Comparison of ENCODE assay signal across 12 cellular contexts in the genomic region with DNA sequence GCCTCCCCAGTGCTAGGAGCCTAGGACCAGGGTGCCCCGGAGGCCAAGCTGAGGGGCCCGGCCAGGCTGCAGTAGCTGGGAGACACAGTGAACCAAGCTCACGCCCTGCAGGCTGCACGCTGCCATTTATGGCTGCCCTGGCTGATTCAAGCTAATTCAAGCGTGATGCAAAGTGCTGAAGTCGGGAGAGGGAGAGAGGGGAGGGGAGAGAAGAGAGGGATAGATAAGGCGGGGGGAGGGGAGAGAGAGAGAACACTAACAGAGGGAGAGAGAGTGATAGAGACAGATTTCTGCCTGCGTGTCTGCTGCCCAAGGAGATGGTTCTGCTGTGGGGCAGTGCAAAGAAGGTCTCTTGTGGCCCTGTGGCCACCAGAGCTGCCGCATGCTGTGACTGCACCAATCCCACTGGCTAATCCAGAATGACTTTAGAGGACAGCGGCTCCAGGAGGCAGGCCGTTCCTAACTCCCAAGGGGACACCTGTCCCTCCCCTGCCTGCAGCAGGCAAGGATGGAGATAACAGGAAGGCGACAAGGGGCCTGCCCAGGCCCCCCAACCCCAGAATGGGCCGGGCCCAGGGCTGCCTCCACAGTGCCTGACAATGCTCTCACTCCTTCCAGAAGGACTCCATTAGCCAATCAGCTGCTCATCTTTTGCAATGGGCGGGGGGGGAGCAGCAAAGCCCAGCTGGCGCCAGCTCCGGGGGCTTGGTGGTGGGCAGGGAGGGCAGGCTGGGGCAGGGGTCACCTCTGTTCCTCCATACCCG. TPM values are rescaled to one million over a fixed set of nuclear protein-coding genes. Genes with fewer than 3 reads are reported as not detected.
DNase-seq lines count a peak whose midpoint lies in the region; ATAC-seq, FAIRE-seq and TF ChIP-seq lines count a peak whose summit lies in the region.
"Had no signal": no experiment of that assay in that cellular context is flagged by ENCODE, and none has a peak within 500 bp of the region (broad histone marks: within the 10 kb centered on the region; RNA-seq: fewer than 3 reads in every experiment).

No MANE protein-coding gene starts in this region.

- peak overlapping the region in 1 of 8 donors; percentile 43 for H3K27ac Mint-ChIP-seq in CD8-positive, alpha-beta memory T cell
- H3K27ac Mint-ChIP-seq: dendritic cell treated with granulocyte-macrophage colony-stimulating factor and Interleukin-4, amounts not matched to agents 40 ng/mL and 50 ng/mL, for 4 days had no signal

- POLR2A ChIA-PET in CD8-positive, alpha-beta memory T cell (lab: Charles Lee) = interaction anchor here (0.6 kb wide), 1 partner anchor 27 kb away, joined by 5 read pairs; no protein-coding TSS in a partner anchor
- POLR2A ChIA-PET in endothelial cell of umbilical vein (lab: Charles Lee) = interaction anchor here (0.9 kb wide), 1 partner anchor 96 kb away, joined by 3 read pairs; no protein-coding TSS in a partner anchor

- no peaks in the 10 kb centered on the region for H3K9me2 ChIP-seq in neural cell (ENCODE audit: insufficient read depth, low read length)

- ATAC-seq in HG02852 (IDR thresholded peaks at IDR 0.05; ENCODE audit: unreplicated experiment) (no peak), GM21825 (IDR thresholded peaks at IDR 0.05; ENCODE audit: unreplicated experiment) (no peak)

- no peaks in the 10 kb centered on the region for H3K4me1 ChIP-seq in CD8-positive, alpha-beta memory T cell (ENCODE audit: insufficient read depth, low read length)
- peaks cover 41% of the 10 kb centered on the region for H3K4me1 ChIP-seq in endothelial cell of umbilical vein (ENCODE audit: control insufficient read depth, extremely low read depth, insufficient read depth, low read length)

- H3K4me3 Mint-ChIP-seq in CD8-positive, alpha-beta memory T cell = no peak overlapping the region
- H3K4me3 Mint-ChIP-seq: dendritic cell treated with granulocyte-macrophage colony-stimulating factor and Interleukin-4, amounts not matched to agents 40 ng/mL and 50 ng/mL, for 4 days had no signal

- CTCF ChIA-PET in CD8-positive, alpha-beta memory T cell (lab: Charles Lee) = interaction anchor here (0.5 to 1.6 kb wide), 3 partner anchors 16 to 74 kb away, joined by 3 to 4 read pairs (median 3); no protein-coding TSS in a partner anchor
- CTCF ChIA-PET in endothelial cell of umbilical vein (lab: Charles Lee) = interaction anchor here (0.8 to 5.5 kb wide), 4 partner anchors 12 to 18 kb away, joined by 3 to 26 read pairs (median 14); partner anchors contain the start of gene MXRA7

- TF ChIP-seq POLR2A in endothelial cell of umbilical vein (IDR thresholded peaks at IDR 0.05; ENCODE audit: low read depth, low read length) = no peak

- TF ChIP-seq EP300 in neural cell (conservative IDR thresholded peaks at IDR 0.05; ENCODE audit: poor library complexity, severe bottlenecking) = peak; percentile 59

- H3K27me3 Mint-ChIP-seq in CD8-positive, alpha-beta memory T cell = peaks cover 0 to 3% of the 10 kb centered on the region in 2 donors

- no peaks in the 10 kb centered on the region for H3K9me1 ChIP-seq in endothelial cell of umbilical vein (replicated peaks; ENCODE audit: control insufficient read depth, extremely low read depth, insufficient read depth, low read length)

- no peak for DNase-seq in CD8-positive, alpha-beta memory T cell
- DNase-seq in NCI-H345 treated with DMSO at 0.1 percent for 48 hours (lab: John Stamatoyannopoulos, UW; ENCODE audit: unreplicated experiment) (peak; percentile 75), endothelial cell of umbilical vein (ENCODE audit: low read depth, low spot score) (no peak), CD1c-positive myeloid dendritic cell (ENCODE audit: extremely low spot score) (no peak), COLO829 (ENCODE audit: low spot score) (no peak)
- DNase-seq: activated CD4-positive, alpha-beta T cell treated with anti-CD3 and anti-CD28 coated beads for 4 hours; MV-4-11 had no signal

- H3K79me2 ChIP-seq in endothelial cell of umbilical vein (ENCODE audit: control insufficient read depth, insufficient read depth, low read length) (peaks cover 62% of the 10 kb centered on the region), neural cell (replicated peaks; ENCODE audit: insufficient read depth, low read length) (peaks cover 17% of the 10 kb centered on the region)

- peaks cover 0 to 35% (median 14%) of the 10 kb centered on the region in 3 donors for H3K4me1 Mint-ChIP-seq in CD8-positive, alpha-beta memory T cell

- H4K20me1 ChIP-seq in endothelial cell of umbilical vein (replicated peaks; ENCODE audit: control insufficient read depth, extremely low read depth, insufficient read depth, low read length) = no peaks in the 10 kb centered on the region
- no peaks in the 10 kb centered on the region for H4K20me1 ChIP-seq in neural cell (ENCODE audit: insufficient read depth)

- no peaks in the 10 kb centered on the region for H3K9me3 Mint-ChIP-seq in CD8-positive, alpha-beta memory T cell
- H3K9me3 Mint-ChIP-seq: dendritic cell treated with granulocyte-macrophage colony-stimulating factor and Interleukin-4, amounts not matched to agents 40 ng/mL and 50 ng/mL, for 4 days had no signal

- dilution Hi-C loops in endothelial cell of umbilical vein (cut with MboI; ENCODE audit: extremely low pct_ligation_motif_present, low sequenced_read_pairs) = no loop called here

- H3K9ac ChIP-seq in endothelial cell of umbilical vein (replicated peaks; ENCODE audit: extremely low read depth, insufficient read depth, low read length) (no peak overlapping the region), neural cell (ENCODE audit: low read length) (peak overlapping the region; percentile 79)

- no peaks in the 10 kb centered on the region for H3K9me3 ChIP-seq in CD8-positive, alpha-beta memory T cell (ENCODE audit: low read length)
- H3K9me3 ChIP-seq in endothelial cell of umbilical vein (replicated peaks; ENCODE audit: control insufficient read depth, insufficient read depth, low read length) (no peaks in the 10 kb centered on the region), neural cell (ENCODE audit: low read length) (no peaks in the 10 kb centered on the region)
- H3K9me3 ChIP-seq: ovary had no signal

- no peaks in the 10 kb centered on the region for H3K36me3 ChIP-seq in CD8-positive, alpha-beta memory T cell (ENCODE audit: insufficient read depth, low read length)
- no peaks in the 10 kb centered on the region for H3K36me3 ChIP-seq in endothelial cell of umbilical vein (ENCODE audit: control insufficient read depth in 2 of 2, extremely low read depth in 1 of 2, insufficient read depth in 2 of 2, low read length in 2 of 2)
- H3K36me3 ChIP-seq in neural cell (ENCODE audit: insufficient read depth, low read length) = no peaks in the 10 kb centered on the region
- H3K36me3 ChIP-seq: ovary had no signal

- peak; percentile 48 for TF ChIP-seq RAD21 in neural cell (conservative IDR thresholded peaks at IDR 0.05)

- H3K4me3 ChIP-seq in CD8-positive, alpha-beta memory T cell (ENCODE audit: low read length) = no peak overlapping the region
- no peak overlapping the region for H3K4me3 ChIP-seq in endothelial cell of umbilical vein (replicated peaks in 1 of 3; ENCODE audit: insufficient read depth in 1 of 3, low read depth in 1 of 3, low read length in 3 of 3)
- H3K4me3 ChIP-seq in neural cell (ENCODE audit: low read length) = peak overlapping the region; percentile 56
- H3K4me3 ChIP-seq: ovary had no signal

- intact Hi-C loops in endothelial cell of umbilical vein (cut with micrococcal nuclease) = no loop called here

- no peaks in the 10 kb centered on the region for H3F3A ChIP-seq in neural cell (ENCODE audit: insufficient read depth, low read length, poor library complexity, severe bottlenecking)

- H3K27me3 ChIP-seq in CD8-positive, alpha-beta memory T cell (ENCODE audit: insufficient read depth, low read length, poor library complexity, severe bottlenecking) = no peaks in the 10 kb centered on the region
- no peaks in the 10 kb centered on the region for H3K27me3 ChIP-seq in endothelial cell of umbilical vein (ENCODE audit: control insufficient read depth in 2 of 2, insufficient read depth in 2 of 2, low read length in 2 of 2)
- no peaks in the 10 kb centered on the region for H3K27me3 ChIP-seq in neural cell (ENCODE audit: insufficient read depth, low read depth, low read length)
- H3K27me3 ChIP-seq: ovary had no signal

- H2AFZ ChIP-seq in endothelial cell of umbilical vein (ENCODE audit: low read depth, low read length) = no peak overlapping the region
- peak overlapping the region; percentile 52 for H2AFZ ChIP-seq in neural cell (ENCODE audit: low read depth, low read length)

- peaks cover 0 to 2% (median 2%) of the 10 kb centered on the region in 3 donors for H3K36me3 Mint-ChIP-seq in CD8-positive, alpha-beta memory T cell

- H3K4me2 ChIP-seq in endothelial cell of umbilical vein (ENCODE audit: insufficient read depth, low read length) (peak overlapping the region; percentile 25), neural cell (ENCODE audit: low read length) (peak overlapping the region; percentile 26)

- FAIRE-seq in endothelial cell of umbilical vein (lab: Jason Lieb, UNC) = no peak

- BruUV-seq in endothelial cell of umbilical vein (replicated peaks; lab: Mats Ljungman, UMichigan) = no TSS peak

- TF ChIP-seq CTCF in endothelial cell of umbilical vein (IDR thresholded peaks at IDR 0.05; ENCODE audit: extremely low read depth in 1 of 2, insufficient read depth in 1 of 2, low read depth in 1 of 2, low read length in 2 of 2) (no peak), neural cell (IDR thresholded peaks at IDR 0.05; ENCODE audit: poor library complexity, severe bottlenecking) (peak; percentile 37)

- H3K27ac ChIP-seq in CD8-positive, alpha-beta memory T cell (ENCODE audit: low read depth, low read length) = peak overlapping the region; percentile 24
- peak overlapping the region; percentile 84 for H3K27ac ChIP-seq in endothelial cell of umbilical vein (ENCODE audit: insufficient read depth, low read depth, low read length)
- H3K27ac ChIP-seq in neural cell (ENCODE audit: low read length) = peak overlapping the region; percentile 97

RNA-seq across cellular contexts. Expression of gene MXRA7, which starts 12.9 kb away (rescaled TPM):
- total RNA-seq in CD8-positive, alpha-beta memory T cell = 10 to 100 TPM; 27.1 to 29.1 TPM
- polyA plus RNA-seq in CD8-positive, alpha-beta memory T cell = 30.6 TPM
- total RNA-seq in endothelial cell of umbilical vein = 85.5 and 95.8 TPM in 2 replicates
- polyA plus RNA-seq in endothelial cell of umbilical vein (42.0 and 49.5 TPM in 2 replicates), neural cell (137 and 143 TPM in 2 replicates)
- polyA plus RNA-seq in endothelial cell of umbilical vein (2011; cell fraction: cytosol; rRNA removed) = 61.8 and 71.7 TPM in 2 replicates
- 26.0 and 27.2 TPM in 2 replicates for polyA plus RNA-seq in endothelial cell of umbilical vein (2011; cell fraction: nucleus; rRNA removed)
- polyA plus RNA-seq in endothelial cell of umbilical vein (2012) = 110 and 134 TPM in 2 replicates
- polyA minus RNA-seq in endothelial cell of umbilical vein (57.2 and 57.4 TPM in 2 replicates), neural cell (109 and 114 TPM in 2 replicates)
- polyA minus RNA-seq in endothelial cell of umbilical vein (2011; cell fraction: cytosol; rRNA and poly(A)+ RNA removed) = 8.2 TPM
- 10.1 and 10.8 TPM in 2 replicates for polyA minus RNA-seq in endothelial cell of umbilical vein (2011; cell fraction: nucleus; rRNA and poly(A)+ RNA removed)

RNA-seq across cellular contexts. Expression of gene JMJD6, which starts 28.5 kb away (rescaled TPM):
- total RNA-seq in CD8-positive, alpha-beta memory T cell = 10 to 100 TPM; 62.7 to 66.8 TPM
- polyA plus RNA-seq in CD8-positive, alpha-beta memory T cell = 37.1 TPM
- total RNA-seq in endothelial cell of umbilical vein = 36.6 and 41.6 TPM in 2 replicates
- 18.4 and 19.8 TPM in 2 replicates for polyA plus RNA-seq in endothelial cell of umbilical vein
- 15.0 and 16.0 TPM in 2 replicates for polyA plus RNA-seq in endothelial cell of umbilical vein (2011; cell fraction: cytosol; rRNA removed)
- polyA plus RNA-seq in endothelial cell of umbilical vein (2011; cell fraction: nucleus; rRNA removed) = 19.2 and 25.9 TPM in 2 replicates
- polyA plus RNA-seq in endothelial cell of umbilical vein (2012) = 35.8 and 40.0 TPM in 2 replicates
- polyA minus RNA-seq in endothelial cell of umbilical vein = 7.2 and 14.3 TPM in 2 replicates
- 16.6 TPM for polyA minus RNA-seq in endothelial cell of umbilical vein (2011; cell fraction: cytosol; rRNA and poly(A)+ RNA removed)
- 7.3 and 13.0 TPM in 2 replicates for polyA minus RNA-seq in endothelial cell of umbilical vein (2011; cell fraction: nucleus; rRNA and poly(A)+ RNA removed)
- polyA plus RNA-seq in neural cell = 21.7 and 37.6 TPM in 2 replicates
- polyA minus RNA-seq in neural cell = 23.3 and 23.4 TPM in 2 replicates

RNA-seq across cellular contexts. Expression of gene METTL23, which starts 28.8 kb away (rescaled TPM):
- total RNA-seq in CD8-positive, alpha-beta memory T cell = 10 to 100 TPM; 43.6 to 44.6 TPM
- polyA plus RNA-seq in CD8-positive, alpha-beta memory T cell = 152 TPM
- total RNA-seq in endothelial cell of umbilical vein = 19.5 and 20.0 TPM in 2 replicates
- polyA plus RNA-seq in endothelial cell of umbilical vein = 28.9 and 33.4 TPM in 2 replicates
- polyA plus RNA-seq in endothelial cell of umbilical vein (2011; cell fraction: cytosol; rRNA removed) = 23.8 and 31.3 TPM in 2 replicates
- polyA plus RNA-seq in endothelial cell of umbilical vein (2011; cell fraction: nucleus; rRNA removed) = 26.1 and 28.9 TPM in 2 replicates
- 25.7 and 30.1 TPM in 2 replicates for polyA plus RNA-seq in endothelial cell of umbilical vein (2012)
- polyA minus RNA-seq in endothelial cell of umbilical vein = 11.6 and 30.1 TPM in 2 replicates
- 12.3 TPM for polyA minus RNA-seq in endothelial cell of umbilical vein (2011; cell fraction: cytosol; rRNA and poly(A)+ RNA removed)
- 10.6 and 11.6 TPM in 2 replicates for polyA minus RNA-seq in endothelial cell of umbilical vein (2011; cell fraction: nucleus; rRNA and poly(A)+ RNA removed)
- polyA plus RNA-seq in neural cell = 53.3 and 59.8 TPM in 2 replicates
- 21.7 and 26.0 TPM in 2 replicates for polyA minus RNA-seq in neural cell

RNA-seq across cellular contexts. Expression of gene SRSF2, which starts 39.2 kb away (rescaled TPM):
- total RNA-seq in CD8-positive, alpha-beta memory T cell = 100 to 1,000 TPM; 626 to 630 TPM
- 111 TPM for polyA plus RNA-seq in CD8-positive, alpha-beta memory T cell
- 303 and 307 TPM in 2 replicates for total RNA-seq in endothelial cell of umbilical vein
- polyA plus RNA-seq in endothelial cell of umbilical vein (283 and 380 TPM in 2 replicates), neural cell (350 and 355 TPM in 2 replicates)
- 151 and 197 TPM in 2 replicates for polyA plus RNA-seq in endothelial cell of umbilical vein (2011; cell fraction: cytosol; rRNA removed)
- polyA plus RNA-seq in endothelial cell of umbilical vein (2011; cell fraction: nucleus; rRNA removed) = 453 and 593 TPM in 2 replicates
- 179 and 283 TPM in 2 replicates for polyA plus RNA-seq in endothelial cell of umbilical vein (2012)
- polyA minus RNA-seq in endothelial cell of umbilical vein (190 and 266 TPM in 2 replicates), neural cell (135 and 143 TPM in 2 replicates)
- 372 TPM for polyA minus RNA-seq in endothelial cell of umbilical vein (2011; cell fraction: cytosol; rRNA and poly(A)+ RNA removed)
- 199 and 376 TPM in 2 replicates for polyA minus RNA-seq in endothelial cell of umbilical vein (2011; cell fraction: nucleus; rRNA and poly(A)+ RNA removed)

RNA-seq across cellular contexts. Expression of gene MFSD11, which starts 40.0 kb away (rescaled TPM):
- 10 to 100 TPM; 22.3 to 22.9 TPM for total RNA-seq in CD8-positive, alpha-beta memory T cell
- 28.4 TPM for polyA plus RNA-seq in CD8-positive, alpha-beta memory T cell
- total RNA-seq in endothelial cell of umbilical vein = 27.1 and 35.2 TPM in 2 replicates
- polyA plus RNA-seq in endothelial cell of umbilical vein = 23.5 and 24.7 TPM in 2 replicates
- polyA plus RNA-seq in endothelial cell of umbilical vein (2011; cell fraction: cytosol; rRNA removed) = 17.7 and 21.3 TPM in 2 replicates
- 33.5 and 34.9 TPM in 2 replicates for polyA plus RNA-seq in endothelial cell of umbilical vein (2011; cell fraction: nucleus; rRNA removed)
- 22.1 and 30.1 TPM in 2 replicates for polyA plus RNA-seq in endothelial cell of umbilical vein (2012)
- polyA minus RNA-seq in endothelial cell of umbilical vein = 38.9 and 44.6 TPM in 2 replicates
- polyA minus RNA-seq in endothelial cell of umbilical vein (2011; cell fraction: cytosol; rRNA and poly(A)+ RNA removed) = 13.7 TPM
- 29.3 and 33.5 TPM in 2 replicates for polyA minus RNA-seq in endothelial cell of umbilical vein (2011; cell fraction: nucleus; rRNA and poly(A)+ RNA removed)
- polyA plus RNA-seq in neural cell = 36.1 and 43.1 TPM in 2 replicates
- polyA minus RNA-seq in neural cell = 56.6 and 67.4 TPM in 2 replicates

Comparison
In these comparisons a context has a peak if more than half of its experiments do, and no peak if none do; other contexts are left out.
1. H3K27ac ChIP-seq: peak in every context shown above with its lines; median percentile 97 in neural cell; 84 in endothelial cell of umbilical vein; 24 in CD8-positive, alpha-beta memory T cell.